1 cellular context compared by ENCODE assay signal in the genomic region with DNA sequence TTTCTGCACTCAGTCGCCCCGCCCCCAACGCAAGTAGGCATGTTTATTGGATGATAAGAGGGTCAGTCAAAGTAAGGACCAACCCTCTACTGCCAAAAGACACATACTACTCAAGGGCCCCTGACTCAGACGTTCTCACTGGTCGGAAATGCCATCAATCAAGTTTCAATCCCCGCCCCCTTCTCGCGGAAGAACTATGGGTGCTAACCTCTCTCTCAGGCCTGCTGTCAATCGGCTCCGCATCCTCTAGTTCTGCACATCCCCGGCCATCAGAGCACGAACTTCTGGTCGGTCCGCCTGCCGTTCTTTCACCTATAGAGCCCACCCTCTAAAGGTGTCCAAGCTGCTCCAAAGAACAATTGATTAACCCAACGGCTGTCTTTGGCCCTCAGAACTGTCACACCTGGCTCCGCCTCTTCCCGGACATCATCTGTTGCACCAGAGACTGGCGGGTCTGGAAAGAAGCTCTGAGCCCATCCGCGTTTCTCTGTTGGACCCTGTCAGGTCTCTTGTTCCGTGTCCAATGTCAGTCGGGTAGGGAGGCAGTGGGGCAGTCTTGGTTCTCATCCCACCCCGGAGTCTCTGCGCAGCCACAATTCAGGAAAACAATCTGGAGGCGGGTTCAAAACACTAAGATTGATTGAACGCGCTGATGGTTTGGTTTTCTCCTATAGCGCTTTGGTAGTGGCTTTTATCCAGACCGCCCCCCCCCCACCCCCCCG.
TF ChIP-seq lines count a peak whose summit lies in the region.

No MANE protein-coding gene starts in this region.

TF ChIP-seq in GM23338, 12 proteins besides CTCF, POLR2A, EP300 and RAD21 (continued from another document):
- TF ChIP-seq CREB1 (CRISPR knock-in tag; IDR thresholded peaks at IDR 0.05; ENCODE audit: low read depth) (peak; percentile 63), EZH2phosphoT487 (IDR thresholded peaks at IDR 0.05; ENCODE audit: unreplicated experiment) (no peak), JUNB (IDR thresholded peaks at IDR 0.05; ENCODE audit: unreplicated experiment) (no peak)
